In the genomic region with DNA sequence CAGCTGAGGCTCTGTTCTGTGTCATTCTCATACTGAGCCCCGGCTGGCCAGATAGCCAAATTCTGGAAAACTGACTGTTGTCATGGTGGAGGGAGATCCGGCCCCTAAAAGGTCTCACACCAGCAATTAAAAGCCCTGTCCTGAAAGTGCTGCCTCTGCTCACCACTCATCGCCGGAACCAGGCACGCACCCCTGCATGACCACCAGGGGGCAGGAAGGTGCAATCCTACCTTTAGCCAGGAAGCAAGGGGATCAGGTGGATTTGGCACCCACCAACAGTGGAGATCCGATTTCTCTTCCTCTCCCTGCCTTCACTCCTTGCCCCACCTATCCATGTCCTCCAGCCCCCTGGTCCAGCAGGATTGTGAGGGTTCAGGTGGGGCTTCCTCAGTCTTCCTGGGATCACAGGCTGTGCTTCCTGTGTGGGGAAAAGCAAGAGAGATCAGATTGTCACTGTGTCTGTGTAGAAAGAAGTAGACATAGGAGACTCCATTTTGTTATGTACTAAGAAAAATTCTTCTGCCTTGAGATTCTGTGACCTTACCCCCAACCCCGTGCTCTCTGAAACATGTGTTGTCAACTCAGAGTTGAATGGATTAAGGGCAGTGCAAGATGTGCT, we compare ENCODE assay signal across 8 cellular contexts. TPM values are rescaled to one million over a fixed set of nuclear protein-coding genes. Genes with fewer than 3 reads are reported as not detected.
A peak's percentile ranks its signal among the peaks of the same experiment; 100 is the strongest.
DNase-seq lines count a peak whose midpoint lies in the region; ATAC-seq and TF ChIP-seq lines count a peak whose summit lies in the region.

No MANE protein-coding gene starts in this region.

- peaks cover 20% of the 10 kb centered on the region for H3K27me3 Mint-ChIP-seq in stimulated activated memory B cell treated with anti-CD40 and anti-IgM and Interleukin-4, amounts not matched to agents 10 μg/mL and 1 μg/mL and 100 μg/mL, for 72 hours

- no peaks in the 10 kb centered on the region for H3K27me3 ChIP-seq in right cardiac atrium (ENCODE audit: control insufficient read depth, insufficient read depth)
- no peaks in the 10 kb centered on the region for H3K27me3 ChIP-seq in smooth muscle cell (ENCODE audit: low read depth)

- H3K27ac ChIP-seq in right cardiac atrium (ENCODE audit: low read length): no peak overlapping the region
- H3K27ac ChIP-seq in smooth muscle cell (ENCODE audit: low read depth): no peak overlapping the region

- H3K4me2 ChIP-seq in smooth muscle cell: no peak overlapping the region

- no peak overlapping the region for H3K27ac Mint-ChIP-seq in activated naive CD4-positive, alpha-beta T cell treated with anti-CD3 and anti-CD28 coated beads, Interleukin-2, amount 50 U/mL, for 72 hours
- H3K27ac Mint-ChIP-seq in stimulated activated memory B cell treated with anti-CD40 and anti-IgM and Interleukin-4, amounts not matched to agents 10 μg/mL and 1 μg/mL and 100 μg/mL, for 72 hours: no peak overlapping the region

- H4K20me1 ChIP-seq in smooth muscle cell (ENCODE audit: low read depth): no peaks in the 10 kb centered on the region

- H2AFZ ChIP-seq in smooth muscle cell (ENCODE audit: low read depth): no peak overlapping the region

- intact Hi-C loops in right cardiac atrium (cut with DNase I): loop anchor here in 2 of 4 donors (10.0 kb wide), 1 partner anchor 85 kb away; no protein-coding TSS in a partner anchor

- TF ChIP-seq CTCF in smooth muscle cell (IDR thresholded peaks at IDR 0.05; ENCODE audit: borderline replicate concordance, insufficient read depth, poor library complexity, severe bottlenecking): peak; percentile 83

- H3K4me1 Mint-ChIP-seq in stimulated activated memory B cell treated with anti-CD40 and anti-IgM and Interleukin-4, amounts not matched to agents 10 μg/mL and 1 μg/mL and 100 μg/mL, for 72 hours: peaks cover 28% of the 10 kb centered on the region

- no peak overlapping the region for H3K9ac ChIP-seq in smooth muscle cell (ENCODE audit: low read depth)

- 19% methylated on average over 7 of the region's 7 CpGs for WGBS in right cardiac atrium
- WGBS in smooth muscle cell (ENCODE audit: low lambda C conversion rate): 18% methylated on average over 7 of the region's 7 CpGs

- H3F3A ChIP-seq in smooth muscle cell (ENCODE audit: low read depth): no peaks in the 10 kb centered on the region

- DNase-seq in ELF-1 (ENCODE audit: low read depth, low spot score) (peak; percentile 92), KBM-7 (peak; percentile 70), SKM-1 (lab: John Stamatoyannopoulos, UW; ENCODE audit: unreplicated experiment) (peak; percentile 48), right cardiac atrium (peak; percentile 48 to 78 (median 77)), smooth muscle cell (lab: John Stamatoyannopoulos, UW; ENCODE audit: unreplicated experiment) (peak; percentile 2)
- DNase-seq in activated naive CD4-positive, alpha-beta T cell treated with anti-CD3 and anti-CD28 coated beads, Interleukin-2, amount 50 U/mL, for 72 hours (ENCODE audit: low spot score in 2 of 2): peak; percentile 69 to 83

- H3K36me3 ChIP-seq in smooth muscle cell (ENCODE audit: low read depth): no peaks in the 10 kb centered on the region

- no peaks in the 10 kb centered on the region for H3K79me2 ChIP-seq in smooth muscle cell (ENCODE audit: low read depth)

- ATAC-seq in activated naive CD4-positive, alpha-beta T cell treated with anti-CD3 and anti-CD28 coated beads, Interleukin-2, amount 50 U/mL, for 72 hours: peak; percentile 85 to 88
- no peak for ATAC-seq in right cardiac atrium
- no peak for ATAC-seq in HG03175 (IDR thresholded peaks at IDR 0.05; ENCODE audit: unreplicated experiment)
- no peak for ATAC-seq in stimulated activated memory B cell treated with anti-CD40 and anti-IgM and Interleukin-4, amounts not matched to agents 10 μg/mL and 1 μg/mL and 100 μg/mL, for 72 hours

- no peaks in the 10 kb centered on the region for H3K9me3 Mint-ChIP-seq in activated naive CD4-positive, alpha-beta T cell treated with anti-CD3 and anti-CD28 coated beads, Interleukin-2, amount 50 U/mL, for 72 hours
- no peaks in the 10 kb centered on the region for H3K9me3 Mint-ChIP-seq in stimulated activated memory B cell treated with anti-CD40 and anti-IgM and Interleukin-4, amounts not matched to agents 10 μg/mL and 1 μg/mL and 100 μg/mL, for 72 hours

- H3K4me1 ChIP-seq in right cardiac atrium (ENCODE audit: control insufficient read depth, insufficient read depth, low read length) (peaks cover 2% of the 10 kb centered on the region), smooth muscle cell (ENCODE audit: low read depth) (peaks cover 25% of the 10 kb centered on the region)

- no peaks in the 10 kb centered on the region for H3K36me3 Mint-ChIP-seq in activated naive CD4-positive, alpha-beta T cell treated with anti-CD3 and anti-CD28 coated beads, Interleukin-2, amount 50 U/mL, for 72 hours
- H3K36me3 Mint-ChIP-seq in stimulated activated memory B cell treated with anti-CD40 and anti-IgM and Interleukin-4, amounts not matched to agents 10 μg/mL and 1 μg/mL and 100 μg/mL, for 72 hours: no peaks in the 10 kb centered on the region

- H3K4me3 ChIP-seq in right cardiac atrium (ENCODE audit: low read length): no peak overlapping the region
- no peak overlapping the region for H3K4me3 ChIP-seq in smooth muscle cell

- in situ Hi-C loops in KBM-7 (cut with MboI; ENCODE audit: low pct_unique_long_range_greater_than_20kb, low sequenced_read_pairs): no loop called here

- H3K4me3 Mint-ChIP-seq in stimulated activated memory B cell treated with anti-CD40 and anti-IgM and Interleukin-4, amounts not matched to agents 10 μg/mL and 1 μg/mL and 100 μg/mL, for 72 hours: no peak overlapping the region

- H3K9me3 ChIP-seq in right cardiac atrium (ENCODE audit: control insufficient read depth, low read length) (no peaks in the 10 kb centered on the region), smooth muscle cell (replicated peaks; ENCODE audit: low read depth) (no peaks in the 10 kb centered on the region)

RNA-seq across cellular contexts. Expression of a gene that starts 16.1 kb away (rescaled TPM):
- total RNA-seq in activated naive CD4-positive, alpha-beta T cell treated with anti-CD3 and anti-CD28 coated beads, Interleukin-2, amount 50 U/mL, for 72 hours: 1 to 10 TPM; 2.4 to 3.0 TPM
- 10 to 100 TPM in 3 of 4 donors, 1 to 10 TPM in 1; 8.7 to 56.1 (median 40.9) TPM for total RNA-seq in right cardiac atrium
- polyA plus RNA-seq in right cardiac atrium: 25.7 TPM
- 0.27 and 0.31 TPM in 2 replicates for total RNA-seq in smooth muscle cell
- 0.51 and 0.58 TPM in 2 replicates for polyA plus RNA-seq in smooth muscle cell

RNA-seq across cellular contexts. Expression of a gene that starts 48.0 kb away (rescaled TPM):
- total RNA-seq in activated naive CD4-positive, alpha-beta T cell treated with anti-CD3 and anti-CD28 coated beads, Interleukin-2, amount 50 U/mL, for 72 hours: 10 to 100 TPM; 21.4 to 42.4 TPM
- 10 to 100 TPM; 27.2 to 44.2 (median 40.6) TPM for total RNA-seq in right cardiac atrium
- 29.5 TPM for polyA plus RNA-seq in right cardiac atrium
- total RNA-seq in smooth muscle cell: 6.6 and 8.7 TPM in 2 replicates
- polyA plus RNA-seq in smooth muscle cell: 18.9 and 20.0 TPM in 2 replicates

RNA-seq across cellular contexts. Expression of a gene that starts 49.7 kb away (rescaled TPM):
- total RNA-seq in activated naive CD4-positive, alpha-beta T cell treated with anti-CD3 and anti-CD28 coated beads, Interleukin-2, amount 50 U/mL, for 72 hours: 10 to 100 TPM; 69.7 to 74.6 TPM
- total RNA-seq in right cardiac atrium (10 to 100 TPM; 14.0 to 18.3 (median 15.8) TPM), smooth muscle cell (6.5 and 15.3 TPM in 2 replicates)
- polyA plus RNA-seq in right cardiac atrium (16.6 TPM), smooth muscle cell (26.4 and 28.3 TPM in 2 replicates)

Comparison
In these comparisons a context has a peak if more than half of its experiments do, and no peak if none do; other contexts are left out.
1. DNase-seq: peak in every context shown above with its lines; median percentile 92 in ELF-1; 77 in right cardiac atrium; 76 in activated naive CD4-positive, alpha-beta T cell treated with anti-CD3 and anti-CD28 coated beads, Interleukin-2, amount 50 U/mL, for 72 hours; 70 in KBM-7; 48 in SKM-1; 2 in smooth muscle cell.
2. ATAC-seq: peak in activated naive CD4-positive, alpha-beta T cell treated with anti-CD3 and anti-CD28 coated beads, Interleukin-2, amount 50 U/mL, for 72 hours (2 of 2); none in right cardiac atrium (0 of 2), HG03175 (single experiment) and stimulated activated memory B cell treated with anti-CD40 and anti-IgM and Interleukin-4, amounts not matched to agents 10 μg/mL and 1 μg/mL and 100 μg/mL, for 72 hours (single experiment).